ENCODE assay signal across 17 cellular contexts in the genomic region with DNA sequence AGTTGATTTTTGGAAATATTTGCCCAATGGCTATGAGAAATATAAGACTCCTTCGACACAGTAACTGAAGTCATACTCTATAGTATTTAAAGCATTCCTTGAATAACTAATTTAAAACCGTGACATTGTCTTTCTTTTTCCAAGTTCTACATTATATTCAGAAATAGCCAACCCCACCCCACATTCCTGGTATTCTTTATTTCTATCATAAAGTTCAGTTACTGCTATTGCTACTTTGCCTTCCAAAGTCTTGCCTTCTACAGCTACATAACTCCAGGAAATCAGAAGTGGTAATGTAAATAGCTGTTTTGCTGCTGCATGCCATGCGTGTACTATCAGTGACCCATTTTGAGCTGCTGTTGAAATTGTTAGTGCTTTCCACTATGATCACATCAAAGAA. TPM values are rescaled to one million over a fixed set of nuclear protein-coding genes. Genes with fewer than 3 reads are reported as not detected.
A peak's percentile ranks its signal among the peaks of the same experiment; 100 is the strongest.
DNase-seq lines count a peak whose midpoint lies in the region; ATAC-seq and TF ChIP-seq lines count a peak whose summit lies in the region.
"Had no signal": no experiment of that assay in that cellular context is flagged by ENCODE, and none has a peak within 500 bp of the region (broad histone marks: within the 10 kb centered on the region; RNA-seq: fewer than 3 reads in every experiment).

No MANE protein-coding gene starts in this region.

- H3K27me3 Mint-ChIP-seq in Calu3 (ENCODE audit: unreplicated experiment), result no peaks in the 10 kb centered on the region
- peaks cover 0 to 1% of the 10 kb centered on the region in 2 donors for H3K27me3 Mint-ChIP-seq in stimulated activated naive B cell treated with anti-CD40 and anti-IgM and Interleukin-4, amounts not matched to agents 10 μg/mL and 1 μg/mL and 100 μg/mL, for 72 hours
- peaks cover 12% of the 10 kb centered on the region for H3K27me3 Mint-ChIP-seq in activated CD4-positive, alpha-beta memory T cell treated with anti-CD3 and anti-CD28 coated beads for 36 hours

- H3K9me3 ChIP-seq in OCI-LY3 (ENCODE audit: insufficient read depth, low read length) (no peaks in the 10 kb centered on the region), gastroesophageal sphincter (no peaks in the 10 kb centered on the region)
- H3K9me3 ChIP-seq: BLaER1 had no signal

- no peak for ATAC-seq in stimulated activated naive B cell treated with anti-CD40 and anti-IgM and Interleukin-4, amounts not matched to agents 10 μg/mL and 1 μg/mL and 100 μg/mL, for 72 hours (replicated peaks)
- ATAC-seq in gastroesophageal sphincter (no peak), HG03095 (IDR thresholded peaks at IDR 0.05; ENCODE audit: unreplicated experiment) (no peak)
- ATAC-seq: HCT116 had no signal

- no peak for TF ChIP-seq POLR2A in gastroesophageal sphincter (IDR thresholded peaks at IDR 0.05)

- intact Hi-C loops in Calu3 (cut with micrococcal nuclease; ENCODE audit: unreplicated experiment), result no loop called here
- intact Hi-C loops in activated CD4-positive, alpha-beta memory T cell treated with anti-CD3 and anti-CD28 coated beads for 36 hours (cut with micrococcal nuclease), result no loop called here

- CTCF ChIA-PET in Calu3 (lab: Charles Lee), result no interaction called here
- CTCF ChIA-PET in activated CD4-positive, alpha-beta memory T cell treated with anti-CD3 and anti-CD28 coated beads for 36 hours (lab: Charles Lee), result no interaction called here

- H3K4me1 ChIP-seq in OCI-LY3 (ENCODE audit: low read length) (peaks cover 29% of the 10 kb centered on the region), gastroesophageal sphincter (peaks cover 0 to 13% (median 0%) of the 10 kb centered on the region in 3 donors)
- H3K4me1 ChIP-seq: BLaER1 had no signal

- no peak for TF ChIP-seq CTCF in Calu3 (IDR thresholded peaks at IDR 0.05; ENCODE audit: unreplicated experiment)
- no peak for TF ChIP-seq CTCF in OCI-LY3 (IDR thresholded peaks at IDR 0.05; ENCODE audit: low read depth, low read length)
- TF ChIP-seq CTCF in gastroesophageal sphincter (IDR thresholded peaks at IDR 0.05), result no peak

- no peaks in the 10 kb centered on the region for H4K20me1 ChIP-seq in OCI-LY3 (ENCODE audit: insufficient read depth, low read length)
- H4K20me1 ChIP-seq: BLaER1 had no signal

- DNase-seq in Calu3, result no peak
- DNase-seq in foreskin melanocyte, result peak; percentile 1
- DNase-seq in stimulated activated naive B cell treated with anti-CD40 and anti-IgM and Interleukin-4, amounts not matched to agents 10 μg/mL and 1 μg/mL and 100 μg/mL, for 72 hours, result no peak
- DNase-seq in activated CD4-positive, alpha-beta memory T cell treated with anti-CD3 and anti-CD28 coated beads for 36 hours, result no peak
- DNase-seq: 8988T; CD4-positive, alpha-beta memory T cell; DMS79 treated with DMSO at 0.1 percent for 48 hours; GOT3; H7; HFFc6 had no signal

- H3K4me3 Mint-ChIP-seq in Calu3 (ENCODE audit: low read depth, unreplicated experiment), result no peak overlapping the region
- peak overlapping the region; percentile 39 to 46 for H3K4me3 Mint-ChIP-seq in stimulated activated naive B cell treated with anti-CD40 and anti-IgM and Interleukin-4, amounts not matched to agents 10 μg/mL and 1 μg/mL and 100 μg/mL, for 72 hours
- H3K4me3 Mint-ChIP-seq in activated CD4-positive, alpha-beta memory T cell treated with anti-CD3 and anti-CD28 coated beads for 36 hours, result no peak overlapping the region
- H3K4me3 Mint-ChIP-seq: CD14-positive monocyte; CD4-positive, alpha-beta memory T cell; HFFc6 had no signal

- no peaks in the 10 kb centered on the region for H3K9me3 Mint-ChIP-seq in Calu3 (ENCODE audit: low read depth, unreplicated experiment)
- peaks cover 3 to 5% of the 10 kb centered on the region in 2 donors for H3K9me3 Mint-ChIP-seq in stimulated activated naive B cell treated with anti-CD40 and anti-IgM and Interleukin-4, amounts not matched to agents 10 μg/mL and 1 μg/mL and 100 μg/mL, for 72 hours
- no peaks in the 10 kb centered on the region for H3K9me3 Mint-ChIP-seq in activated CD4-positive, alpha-beta memory T cell treated with anti-CD3 and anti-CD28 coated beads for 36 hours

- TF ChIP-seq EP300 in gastroesophageal sphincter (IDR thresholded peaks at IDR 0.05), result no peak

- H3K4me3 ChIP-seq in OCI-LY3 (ENCODE audit: low read length) (no peak overlapping the region), gastroesophageal sphincter (no peak overlapping the region)
- H3K4me3 ChIP-seq: BLaER1 had no signal

- POLR2A ChIA-PET in activated CD4-positive, alpha-beta memory T cell treated with anti-CD3 and anti-CD28 coated beads for 36 hours (lab: Charles Lee), result no interaction called here

- H3K27me3 ChIP-seq in OCI-LY3 (ENCODE audit: low read depth, low read length) (no peaks in the 10 kb centered on the region), gastroesophageal sphincter (no peaks in the 10 kb centered on the region)
- H3K27me3 ChIP-seq: BLaER1 had no signal

- H3K4me1 Mint-ChIP-seq in Calu3 (ENCODE audit: low read depth, unreplicated experiment), result peaks cover 40% of the 10 kb centered on the region
- H3K4me1 Mint-ChIP-seq in stimulated activated naive B cell treated with anti-CD40 and anti-IgM and Interleukin-4, amounts not matched to agents 10 μg/mL and 1 μg/mL and 100 μg/mL, for 72 hours, result peaks cover 15 to 40% of the 10 kb centered on the region in 2 donors
- H3K4me1 Mint-ChIP-seq in activated CD4-positive, alpha-beta memory T cell treated with anti-CD3 and anti-CD28 coated beads for 36 hours (ENCODE audit: low read depth), result no peaks in the 10 kb centered on the region
- H3K4me1 Mint-ChIP-seq: CD4-positive, alpha-beta memory T cell had no signal

- no peaks in the 10 kb centered on the region for H3K36me3 Mint-ChIP-seq in Calu3 (ENCODE audit: insufficient read depth, unreplicated experiment)
- peaks cover 0 to 4% of the 10 kb centered on the region in 2 donors for H3K36me3 Mint-ChIP-seq in stimulated activated naive B cell treated with anti-CD40 and anti-IgM and Interleukin-4, amounts not matched to agents 10 μg/mL and 1 μg/mL and 100 μg/mL, for 72 hours
- H3K36me3 Mint-ChIP-seq in activated CD4-positive, alpha-beta memory T cell treated with anti-CD3 and anti-CD28 coated beads for 36 hours, result no peaks in the 10 kb centered on the region
- H3K36me3 Mint-ChIP-seq: CD14-positive monocyte; CD4-positive, alpha-beta memory T cell had no signal

- peak overlapping the region; percentile 51 for H3K4me2 ChIP-seq in OCI-LY3 (ENCODE audit: low read length)
- H3K4me2 ChIP-seq: BLaER1 had no signal

- H3K36me3 ChIP-seq in OCI-LY3 (replicated peaks; ENCODE audit: low read depth, low read length) (no peaks in the 10 kb centered on the region), gastroesophageal sphincter (no peaks in the 10 kb centered on the region)
- H3K36me3 ChIP-seq: BLaER1 had no signal

- no TSS peak for BruUV-seq in Calu3 (replicated peaks; lab: Mats Ljungman, UMichigan)

- H3K27ac ChIP-seq in OCI-LY3 (ENCODE audit: low read length) (no peak overlapping the region), gastroesophageal sphincter (no peak overlapping the region)
- H3K27ac ChIP-seq: BLaER1 had no signal

- no peak overlapping the region for H3K9ac ChIP-seq in OCI-LY3 (ENCODE audit: low read length)
- H3K9ac ChIP-seq: BLaER1 had no signal

- WGBS in gastroesophageal sphincter (ENCODE audit: low coverage in 1 of 2), 2 donors, result 95 to 100% methylated on average over 3 of the region's 3 CpGs

- no peak overlapping the region for H2AFZ ChIP-seq in OCI-LY3 (ENCODE audit: low read depth, low read length)

- H3K27ac Mint-ChIP-seq in Calu3 (ENCODE audit: unreplicated experiment), result peak overlapping the region; percentile 61
- peak overlapping the region; percentile 21 for H3K27ac Mint-ChIP-seq in stimulated activated naive B cell treated with anti-CD40 and anti-IgM and Interleukin-4, amounts not matched to agents 10 μg/mL and 1 μg/mL and 100 μg/mL, for 72 hours
- H3K27ac Mint-ChIP-seq in activated CD4-positive, alpha-beta memory T cell treated with anti-CD3 and anti-CD28 coated beads for 36 hours, result no peak overlapping the region
- H3K27ac Mint-ChIP-seq: CD14-positive monocyte; CD4-positive, alpha-beta memory T cell; HFFc6 had no signal

- no peaks in the 10 kb centered on the region for H3K79me2 ChIP-seq in OCI-LY3 (ENCODE audit: low read length)

RNA-seq across cellular contexts. Expression of a gene that starts 45.1 kb away (rescaled TPM):
- total RNA-seq in Calu3 (2022), result 5.3 and 6.0 TPM in 2 replicates
- 10 to 100 TPM; 42.5 to 87.6 (median 67.8) TPM for total RNA-seq in gastroesophageal sphincter
- 1 to 10 TPM; 6.4 to 6.7 TPM for total RNA-seq in activated CD4-positive, alpha-beta memory T cell treated with anti-CD3 and anti-CD28 coated beads for 36 hours
- total RNA-seq: G401 had no signal

Comparison
In these comparisons a context has a peak if more than half of its experiments do, and no peak if none do; other contexts are left out.
1. H3K4me3 Mint-ChIP-seq: peak in stimulated activated naive B cell treated with anti-CD40 and anti-IgM and Interleukin-4, amounts not matched to agents 10 μg/mL and 1 μg/mL and 100 μg/mL, for 72 hours (2 of 2); none in Calu3 (single experiment) and activated CD4-positive, alpha-beta memory T cell treated with anti-CD3 and anti-CD28 coated beads for 36 hours (single experiment).